Comparison of ENCODE assay signal across 14 cellular contexts in the genomic region with DNA sequence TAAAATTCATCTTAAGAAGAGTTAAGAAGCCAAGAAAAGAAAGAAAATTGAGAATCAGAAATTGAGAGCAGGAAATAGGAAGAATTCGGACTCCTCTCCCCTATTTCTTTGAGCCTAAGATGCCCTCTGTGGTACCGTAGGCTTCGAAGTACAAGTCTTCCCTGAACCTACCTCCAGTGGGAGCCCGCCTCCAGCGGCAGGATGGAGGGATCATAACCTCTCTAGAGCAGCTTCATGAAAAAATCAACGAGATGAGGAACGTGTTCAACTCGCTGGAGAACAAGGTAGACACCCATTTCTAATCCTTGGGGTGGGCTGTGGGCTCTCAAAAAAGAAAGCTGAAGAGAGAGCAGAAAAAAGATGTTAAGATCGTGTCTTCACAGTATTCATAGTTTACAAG. TPM values are rescaled to one million over a fixed set of nuclear protein-coding genes. Genes with fewer than 3 reads are reported as not detected.
DNase-seq lines count a peak whose midpoint lies in the region; ATAC-seq and TF ChIP-seq lines count a peak whose summit lies in the region.
"Had no signal": no experiment of that assay in that cellular context is flagged by ENCODE, and none has a peak within 500 bp of the region (broad histone marks: within the 10 kb centered on the region; RNA-seq: fewer than 3 reads in every experiment).

No MANE protein-coding gene starts in this region.

- H3K4me3 Mint-ChIP-seq in progenitor cell of endocrine pancreas (ENCODE audit: low read depth) = no peak overlapping the region
- H3K4me3 Mint-ChIP-seq: CD4-positive, CD25-positive, alpha-beta regulatory T cell had no signal

- H3K27ac Mint-ChIP-seq in progenitor cell of endocrine pancreas = no peak overlapping the region
- H3K27ac Mint-ChIP-seq: CD4-positive, CD25-positive, alpha-beta regulatory T cell had no signal

- ATAC-seq in foreskin keratinocyte (no peak), GM18867 (IDR thresholded peaks at IDR 0.05; ENCODE audit: unreplicated experiment) (no peak), HG02840 (IDR thresholded peaks at IDR 0.05; ENCODE audit: low FRiP score, unreplicated experiment) (no peak)

- H3K4me1 ChIP-seq in foreskin keratinocyte = no peaks in the 10 kb centered on the region

- H3K27ac ChIP-seq in brain microvascular endothelial cell (no peak overlapping the region), foreskin keratinocyte (no peak overlapping the region)

- H3K36me3 ChIP-seq in brain microvascular endothelial cell (replicated peaks) = no peaks in the 10 kb centered on the region

- H3K9me3 Mint-ChIP-seq in progenitor cell of endocrine pancreas (ENCODE audit: low read depth) = no peaks in the 10 kb centered on the region
- H3K9me3 Mint-ChIP-seq: CD4-positive, CD25-positive, alpha-beta regulatory T cell had no signal

- H3K4me3 ChIP-seq in brain microvascular endothelial cell (ENCODE audit: low read depth, low read length) = no peak overlapping the region

- DNase-seq in LHCN-M2 (ENCODE audit: low read depth) = peak; percentile 10
- no peak for DNase-seq in brain microvascular endothelial cell
- DNase-seq in foreskin keratinocyte = no peak
- no peak for DNase-seq in progenitor cell of endocrine pancreas (ENCODE audit: low spot score, unreplicated experiment)
- DNase-seq in Kasumi-1 (lab: John Stamatoyannopoulos, UW) = no peak
- DNase-seq: ACHN; CD4-positive, CD25-positive, alpha-beta regulatory T cell; MV-4-11; NCI-H1417 treated with DMSO at 0.1 percent for 48 hours; NCI-H2029; NCI-H510A; NK-92 treated with Interleukin-12 subunit alpha and Interleukin-12 subunit beta, amount 100 ng/mL, for 24 hours had no signal

- H3K27me3 ChIP-seq in brain microvascular endothelial cell (replicated peaks) (no peaks in the 10 kb centered on the region), foreskin keratinocyte (no peaks in the 10 kb centered on the region)

- in situ Hi-C loops in brain microvascular endothelial cell (cut with HindIII; ENCODE audit: low pct_ligation_motif_present, low sequenced_read_pairs) = no loop called here

- TF ChIP-seq CTCF in brain microvascular endothelial cell (IDR thresholded peaks at IDR 0.05; ENCODE audit: low read depth, low read length, missing control alignments) = peak; percentile 24
- TF ChIP-seq CTCF in foreskin keratinocyte (conservative IDR thresholded peaks at IDR 0.05) = peak; percentile 17
- TF ChIP-seq CTCF in progenitor cell of endocrine pancreas (IDR thresholded peaks at IDR 0.05; ENCODE audit: unreplicated experiment) = peak; percentile 18

- peaks cover 8% of the 10 kb centered on the region for H3K27me3 Mint-ChIP-seq in progenitor cell of endocrine pancreas

- H3K36me3 Mint-ChIP-seq in progenitor cell of endocrine pancreas (ENCODE audit: insufficient read depth) = no peaks in the 10 kb centered on the region
- H3K36me3 Mint-ChIP-seq: CD4-positive, CD25-positive, alpha-beta regulatory T cell had no signal

- no peaks in the 10 kb centered on the region for H3K4me1 Mint-ChIP-seq in progenitor cell of endocrine pancreas (ENCODE audit: low read depth)
- H3K4me1 Mint-ChIP-seq: CD4-positive, CD25-positive, alpha-beta regulatory T cell had no signal

RNA-seq across cellular contexts. Expression of gene ARHGEF33, which starts 36.3 kb away (rescaled TPM):
- 0.06 and 0.57 TPM in 2 replicates for total RNA-seq in LHCN-M2 (2014; rRNA removed)
- 0.12 TPM for polyA plus RNA-seq in LHCN-M2 (2012)
- total RNA-seq in foreskin keratinocyte = 0.28 and 0.37 TPM in 2 replicates
- polyA plus RNA-seq in foreskin keratinocyte = 0.18 and 0.34 TPM in 2 replicates
- total RNA-seq in progenitor cell of endocrine pancreas = 1.4 and 1.7 TPM in 2 replicates
- total RNA-seq: CD4-positive, CD25-positive, alpha-beta regulatory T cell had no signal

RNA-seq across cellular contexts. Expression of gene MORN2, which starts 50.2 kb away (rescaled TPM):
- total RNA-seq in LHCN-M2 (2014; rRNA removed) = 17.8 and 22.0 TPM in 2 replicates
- polyA plus RNA-seq in LHCN-M2 (2012) = 33.7 TPM
- 17.3 and 20.5 TPM in 2 replicates for total RNA-seq in foreskin keratinocyte
- polyA plus RNA-seq in foreskin keratinocyte = 26.0 and 27.3 TPM in 2 replicates
- total RNA-seq in progenitor cell of endocrine pancreas = 18.2 and 23.9 TPM in 2 replicates

RNA-seq across cellular contexts. Expression of gene DHX57, which starts 50.2 kb away (rescaled TPM):
- total RNA-seq in LHCN-M2 (2014; rRNA removed) (15.1 and 16.4 TPM in 2 replicates), foreskin keratinocyte (26.1 and 26.6 TPM in 2 replicates), progenitor cell of endocrine pancreas (30.4 and 36.0 TPM in 2 replicates)
- polyA plus RNA-seq in LHCN-M2 (2012) = 9.6 TPM
- polyA plus RNA-seq in foreskin keratinocyte = 11.7 and 12.6 TPM in 2 replicates
